In the genomic region with DNA sequence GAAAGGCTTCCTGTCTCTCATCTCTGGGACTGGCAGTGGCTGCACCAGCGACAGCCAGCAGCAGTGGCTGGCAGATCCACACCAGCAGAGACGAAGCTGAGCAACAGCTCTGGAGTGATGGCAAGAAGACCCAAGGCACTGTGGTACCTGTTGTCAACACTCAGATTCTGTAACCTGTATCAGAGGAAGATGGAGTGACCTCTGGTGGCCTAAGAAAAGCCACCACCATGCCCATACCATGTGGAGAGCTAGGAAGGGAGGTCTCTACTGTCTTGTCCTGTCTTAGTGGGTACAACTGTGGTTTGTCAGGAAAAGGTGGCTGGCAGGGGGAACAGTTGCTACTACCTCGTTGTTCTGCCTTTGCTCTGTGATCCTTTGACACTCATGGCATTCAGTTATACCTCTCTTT, we compare ENCODE assay signal across 1 cellular context.
TF ChIP-seq lines count a peak whose summit lies in the region.

No MANE protein-coding gene starts in this region.

TF ChIP-seq in K562, 482 proteins besides CTCF, POLR2A, EP300 and RAD21 (continues in another document):
- TF ChIP-seq, protein P1, sequence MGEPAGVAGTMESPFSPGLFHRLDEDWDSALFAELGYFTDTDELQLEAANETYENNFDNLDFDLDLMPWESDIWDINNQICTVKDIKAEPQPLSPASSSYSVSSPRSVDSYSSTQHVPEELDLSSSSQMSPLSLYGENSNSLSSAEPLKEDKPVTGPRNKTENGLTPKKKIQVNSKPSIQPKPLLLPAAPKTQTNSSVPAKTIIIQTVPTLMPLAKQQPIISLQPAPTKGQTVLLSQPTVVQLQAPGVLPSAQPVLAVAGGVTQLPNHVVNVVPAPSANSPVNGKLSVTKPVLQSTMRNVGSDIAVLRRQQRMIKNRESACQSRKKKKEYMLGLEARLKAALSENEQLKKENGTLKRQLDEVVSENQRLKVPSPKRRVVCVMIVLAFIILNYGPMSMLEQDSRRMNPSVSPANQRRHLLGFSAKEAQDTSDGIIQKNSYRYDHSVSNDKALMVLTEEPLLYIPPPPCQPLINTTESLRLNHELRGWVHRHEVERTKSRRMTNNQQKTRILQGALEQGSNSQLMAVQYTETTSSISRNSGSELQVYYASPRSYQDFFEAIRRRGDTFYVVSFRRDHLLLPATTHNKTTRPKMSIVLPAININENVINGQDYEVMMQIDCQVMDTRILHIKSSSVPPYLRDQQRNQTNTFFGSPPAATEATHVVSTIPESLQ (CRISPR knock-in tag; IDR thresholded peaks at IDR 0.05): no peak
- TF ChIP-seq PHF8 (IDR thresholded peaks at IDR 0.05; ENCODE audit: borderline replicate concordance, low read length) (no peak), GATA2 (CRISPR knock-in tag; IDR thresholded peaks at IDR 0.05) (no peak), ZNF699 (CRISPR knock-in tag; IDR thresholded peaks at IDR 0.05; ENCODE audit: insufficient replicate concordance) (no peak), CTBP1 (IDR thresholded peaks at IDR 0.05; ENCODE audit: borderline replicate concordance) (peak; percentile 62; the same call in 1 of the 2 replicates), MEIS2 (IDR thresholded peaks at IDR 0.05; ENCODE audit: partially characterized antibody) (peak; percentile 34), CCAR2 (IDR thresholded peaks at IDR 0.05; ENCODE audit: low read depth, low read length) (no peak), CHD4 (IDR thresholded peaks at IDR 0.05; ENCODE audit: insufficient read depth, insufficient replicate concordance, low read depth, low read length, poor library complexity, severe bottlenecking) (no peak), TGIF2 (CRISPR knock-in tag; IDR thresholded peaks at IDR 0.05) (no peak), SRSF3 (IDR thresholded peaks at IDR 0.05; ENCODE audit: insufficient read depth, low read length) (no peak), KDM4B (IDR thresholded peaks at IDR 0.05; ENCODE audit: borderline replicate concordance in 2 of 2, low read depth in 1 of 2) (no peak), CREB3L1 (IDR thresholded peaks at IDR 0.05; ENCODE audit: borderline replicate concordance, low read depth) (no peak), ZNF57 (CRISPR knock-in tag; IDR thresholded peaks at IDR 0.05) (no peak), ETS1 (conservative IDR thresholded peaks at IDR 0.05; ENCODE audit: control insufficient read depth, low read depth, low read length) (no peak), ZNF121 (CRISPR knock-in tag; conservative IDR thresholded peaks at IDR 0.05) (peak; percentile 56), RHOXF2B (CRISPR knock-in tag; conservative IDR thresholded peaks at IDR 0.05) (no peak), RCOR1 (IDR thresholded peaks at IDR 0.05; ENCODE audit: borderline replicate concordance in 1 of 2, low read depth in 2 of 2, low read length in 2 of 2) (peak in 1 of 2 experiments; percentile 48; a peak in 1 of 4 replicates), RBM17 (IDR thresholded peaks at IDR 0.05; ENCODE audit: borderline replicate concordance, low read depth, low read length) (no peak), SMC3 (conservative IDR thresholded peaks at IDR 0.05; ENCODE audit: insufficient read depth, low read depth, low read length) (0 out of 2 replicates have a peak, but pooled peaks have one; percentile 30), ZNF561 (CRISPR knock-in tag; conservative IDR thresholded peaks at IDR 0.05) (no peak), ZNF584 (CRISPR knock-in tag; IDR thresholded peaks at IDR 0.05; ENCODE audit: low read depth) (no peak), ZFP1 (CRISPR knock-in tag; IDR thresholded peaks at IDR 0.05) (no peak), KLF10 (CRISPR knock-in tag; IDR thresholded peaks at IDR 0.05) (no peak)
- TF ChIP-seq, protein P2, sequence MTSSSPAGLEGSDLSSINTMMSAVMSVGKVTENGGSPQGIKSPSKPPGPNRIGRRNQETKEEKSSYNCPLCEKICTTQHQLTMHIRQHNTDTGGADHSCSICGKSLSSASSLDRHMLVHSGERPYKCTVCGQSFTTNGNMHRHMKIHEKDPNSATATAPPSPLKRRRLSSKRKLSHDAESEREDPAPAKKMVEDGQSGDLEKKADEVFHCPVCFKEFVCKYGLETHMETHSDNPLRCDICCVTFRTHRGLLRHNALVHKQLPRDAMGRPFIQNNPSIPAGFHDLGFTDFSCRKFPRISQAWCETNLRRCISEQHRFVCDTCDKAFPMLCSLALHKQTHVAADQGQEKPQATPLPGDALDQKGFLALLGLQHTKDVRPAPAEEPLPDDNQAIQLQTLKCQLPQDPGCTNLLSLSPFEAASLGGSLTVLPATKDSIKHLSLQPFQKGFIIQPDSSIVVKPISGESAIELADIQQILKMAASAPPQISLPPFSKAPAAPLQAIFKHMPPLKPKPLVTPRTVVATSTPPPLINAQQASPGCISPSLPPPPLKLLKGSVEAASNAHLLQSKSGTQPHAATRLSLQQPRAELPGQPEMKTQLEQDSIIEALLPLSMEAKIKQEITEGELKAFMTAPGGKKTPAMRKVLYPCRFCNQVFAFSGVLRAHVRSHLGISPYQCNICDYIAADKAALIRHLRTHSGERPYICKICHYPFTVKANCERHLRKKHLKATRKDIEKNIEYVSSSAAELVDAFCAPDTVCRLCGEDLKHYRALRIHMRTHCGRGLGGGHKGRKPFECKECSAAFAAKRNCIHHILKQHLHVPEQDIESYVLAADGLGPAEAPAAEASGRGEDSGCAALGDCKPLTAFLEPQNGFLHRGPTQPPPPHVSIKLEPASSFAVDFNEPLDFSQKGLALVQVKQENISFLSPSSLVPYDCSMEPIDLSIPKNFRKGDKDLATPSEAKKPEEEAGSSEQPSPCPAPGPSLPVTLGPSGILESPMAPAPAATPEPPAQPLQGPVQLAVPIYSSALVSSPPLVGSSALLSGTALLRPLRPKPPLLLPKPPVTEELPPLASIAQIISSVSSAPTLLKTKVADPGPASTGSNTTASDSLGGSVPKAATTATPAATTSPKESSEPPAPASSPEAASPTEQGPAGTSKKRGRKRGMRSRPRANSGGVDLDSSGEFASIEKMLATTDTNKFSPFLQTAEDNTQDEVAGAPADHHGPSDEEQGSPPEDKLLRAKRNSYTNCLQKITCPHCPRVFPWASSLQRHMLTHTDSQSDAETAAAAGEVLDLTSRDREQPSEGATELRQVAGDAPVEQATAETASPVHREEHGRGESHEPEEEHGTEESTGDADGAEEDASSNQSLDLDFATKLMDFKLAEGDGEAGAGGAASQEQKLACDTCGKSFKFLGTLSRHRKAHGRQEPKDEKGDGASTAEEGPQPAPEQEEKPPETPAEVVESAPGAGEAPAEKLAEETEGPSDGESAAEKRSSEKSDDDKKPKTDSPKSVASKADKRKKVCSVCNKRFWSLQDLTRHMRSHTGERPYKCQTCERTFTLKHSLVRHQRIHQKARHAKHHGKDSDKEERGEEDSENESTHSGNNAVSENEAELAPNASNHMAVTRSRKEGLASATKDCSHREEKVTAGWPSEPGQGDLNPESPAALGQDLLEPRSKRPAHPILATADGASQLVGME (CRISPR knock-in tag; IDR thresholded peaks at IDR 0.05): no peak
- TF ChIP-seq, protein P3, sequence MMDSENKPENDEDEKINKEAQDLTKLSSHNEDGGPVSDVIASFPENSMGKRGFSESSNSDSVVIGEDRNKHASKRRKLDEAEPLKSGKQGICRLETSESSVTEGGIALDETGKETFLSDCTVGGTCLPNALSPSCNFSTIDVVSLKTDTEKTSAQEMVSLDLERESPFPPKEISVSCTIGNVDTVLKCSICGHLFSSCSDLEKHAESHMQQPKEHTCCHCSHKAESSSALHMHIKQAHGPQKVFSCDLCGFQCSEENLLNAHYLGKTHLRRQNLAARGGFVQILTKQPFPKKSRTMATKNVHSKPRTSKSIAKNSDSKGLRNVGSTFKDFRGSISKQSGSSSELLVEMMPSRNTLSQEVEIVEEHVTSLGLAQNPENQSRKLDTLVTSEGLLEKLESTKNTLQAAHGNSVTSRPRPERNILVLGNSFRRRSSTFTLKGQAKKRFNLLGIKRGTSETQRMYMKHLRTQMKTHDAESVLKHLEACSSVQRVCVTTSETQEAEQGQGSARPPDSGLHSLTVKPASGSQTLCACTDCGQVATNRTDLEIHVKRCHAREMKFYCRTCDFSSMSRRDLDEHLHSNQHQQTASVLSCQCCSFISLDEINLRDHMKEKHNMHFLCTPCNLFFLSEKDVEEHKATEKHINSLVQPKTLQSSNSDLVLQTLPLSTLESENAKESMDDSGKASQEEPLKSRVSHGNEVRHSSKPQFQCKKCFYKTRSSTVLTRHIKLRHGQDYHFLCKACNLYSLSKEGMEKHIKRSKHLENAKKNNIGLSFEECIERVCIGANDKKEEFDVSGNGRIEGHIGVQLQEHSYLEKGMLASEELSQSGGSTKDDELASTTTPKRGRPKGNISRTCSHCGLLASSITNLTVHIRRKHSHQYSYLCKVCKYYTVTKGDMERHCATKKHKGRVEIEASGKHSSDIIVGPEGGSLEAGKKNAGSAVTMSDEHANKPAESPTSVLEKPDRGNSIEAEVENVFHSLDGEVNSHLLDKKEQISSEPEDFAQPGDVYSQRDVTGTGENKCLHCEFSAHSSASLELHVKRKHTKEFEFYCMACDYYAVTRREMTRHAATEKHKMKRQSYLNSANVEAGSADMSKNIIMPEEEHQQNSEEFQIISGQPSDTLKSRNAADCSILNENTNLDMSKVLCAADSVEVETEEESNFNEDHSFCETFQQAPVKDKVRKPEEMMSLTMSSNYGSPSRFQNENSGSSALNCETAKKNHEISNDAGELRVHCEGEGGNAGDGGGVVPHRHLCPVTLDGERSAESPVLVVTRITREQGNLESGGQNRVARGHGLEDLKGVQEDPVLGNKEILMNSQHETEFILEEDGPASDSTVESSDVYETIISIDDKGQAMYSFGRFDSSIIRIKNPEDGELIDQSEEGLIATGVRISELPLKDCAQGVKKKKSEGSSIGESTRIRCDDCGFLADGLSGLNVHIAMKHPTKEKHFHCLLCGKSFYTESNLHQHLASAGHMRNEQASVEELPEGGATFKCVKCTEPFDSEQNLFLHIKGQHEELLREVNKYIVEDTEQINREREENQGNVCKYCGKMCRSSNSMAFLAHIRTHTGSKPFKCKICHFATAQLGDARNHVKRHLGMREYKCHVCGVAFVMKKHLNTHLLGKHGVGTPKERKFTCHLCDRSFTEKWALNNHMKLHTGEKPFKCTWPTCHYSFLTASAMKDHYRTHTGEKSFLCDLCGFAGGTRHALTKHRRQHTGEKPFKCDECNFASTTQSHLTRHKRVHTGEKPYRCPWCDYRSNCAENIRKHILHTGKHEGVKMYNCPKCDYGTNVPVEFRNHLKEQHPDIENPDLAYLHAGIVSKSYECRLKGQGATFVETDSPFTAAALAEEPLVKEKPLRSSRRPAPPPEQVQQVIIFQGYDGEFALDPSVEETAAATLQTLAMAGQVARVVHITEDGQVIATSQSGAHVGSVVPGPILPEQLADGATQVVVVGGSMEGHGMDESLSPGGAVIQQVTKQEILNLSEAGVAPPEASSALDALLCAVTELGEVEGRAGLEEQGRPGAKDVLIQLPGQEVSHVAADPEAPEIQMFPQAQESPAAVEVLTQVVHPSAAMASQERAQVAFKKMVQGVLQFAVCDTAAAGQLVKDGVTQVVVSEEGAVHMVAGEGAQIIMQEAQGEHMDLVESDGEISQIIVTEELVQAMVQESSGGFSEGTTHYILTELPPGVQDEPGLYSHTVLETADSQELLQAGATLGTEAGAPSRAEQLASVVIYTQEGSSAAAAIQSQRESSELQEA (IDR thresholded peaks at IDR 0.05; ENCODE audit: low read depth): no peak
- TF ChIP-seq, protein P4, sequence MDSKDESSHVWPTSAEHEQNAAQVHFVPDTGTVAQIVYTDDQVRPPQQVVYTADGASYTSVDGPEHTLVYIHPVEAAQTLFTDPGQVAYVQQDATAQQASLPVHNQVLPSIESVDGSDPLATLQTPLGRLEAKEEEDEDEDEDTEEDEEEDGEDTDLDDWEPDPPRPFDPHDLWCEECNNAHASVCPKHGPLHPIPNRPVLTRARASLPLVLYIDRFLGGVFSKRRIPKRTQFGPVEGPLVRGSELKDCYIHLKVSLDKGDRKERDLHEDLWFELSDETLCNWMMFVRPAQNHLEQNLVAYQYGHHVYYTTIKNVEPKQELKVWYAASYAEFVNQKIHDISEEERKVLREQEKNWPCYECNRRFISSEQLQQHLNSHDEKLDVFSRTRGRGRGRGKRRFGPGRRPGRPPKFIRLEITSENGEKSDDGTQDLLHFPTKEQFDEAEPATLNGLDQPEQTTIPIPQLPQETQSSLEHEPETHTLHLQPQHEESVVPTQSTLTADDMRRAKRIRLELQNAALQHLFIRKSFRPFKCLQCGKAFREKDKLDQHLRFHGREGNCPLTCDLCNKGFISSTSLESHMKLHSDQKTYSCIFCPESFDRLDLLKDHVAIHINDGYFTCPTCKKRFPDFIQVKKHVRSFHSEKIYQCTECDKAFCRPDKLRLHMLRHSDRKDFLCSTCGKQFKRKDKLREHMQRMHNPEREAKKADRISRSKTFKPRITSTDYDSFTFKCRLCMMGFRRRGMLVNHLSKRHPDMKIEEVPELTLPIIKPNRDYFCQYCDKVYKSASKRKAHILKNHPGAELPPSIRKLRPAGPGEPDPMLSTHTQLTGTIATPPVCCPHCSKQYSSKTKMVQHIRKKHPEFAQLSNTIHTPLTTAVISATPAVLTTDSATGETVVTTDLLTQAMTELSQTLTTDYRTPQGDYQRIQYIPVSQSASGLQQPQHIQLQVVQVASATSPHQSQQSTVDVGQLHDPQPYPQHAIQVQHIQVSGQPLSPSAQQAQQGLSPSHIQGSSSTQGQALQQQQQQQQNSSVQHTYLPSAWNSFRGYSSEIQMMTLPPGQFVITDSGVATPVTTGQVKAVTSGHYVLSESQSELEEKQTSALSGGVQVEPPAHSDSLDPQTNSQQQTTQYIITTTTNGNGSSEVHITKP (IDR thresholded peaks at IDR 0.05; ENCODE audit: partially characterized antibody): peak; percentile 64
- TF ChIP-seq, protein P5, sequence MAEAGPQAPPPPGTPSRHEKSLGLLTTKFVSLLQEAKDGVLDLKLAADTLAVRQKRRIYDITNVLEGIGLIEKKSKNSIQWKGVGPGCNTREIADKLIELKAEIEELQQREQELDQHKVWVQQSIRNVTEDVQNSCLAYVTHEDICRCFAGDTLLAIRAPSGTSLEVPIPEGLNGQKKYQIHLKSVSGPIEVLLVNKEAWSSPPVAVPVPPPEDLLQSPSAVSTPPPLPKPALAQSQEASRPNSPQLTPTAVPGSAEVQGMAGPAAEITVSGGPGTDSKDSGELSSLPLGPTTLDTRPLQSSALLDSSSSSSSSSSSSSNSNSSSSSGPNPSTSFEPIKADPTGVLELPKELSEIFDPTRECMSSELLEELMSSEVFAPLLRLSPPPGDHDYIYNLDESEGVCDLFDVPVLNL (CRISPR knock-in tag; IDR thresholded peaks at IDR 0.05; ENCODE audit: low read depth): no peak
